ENCODE assay signal across 19 cellular contexts in the genomic region with DNA sequence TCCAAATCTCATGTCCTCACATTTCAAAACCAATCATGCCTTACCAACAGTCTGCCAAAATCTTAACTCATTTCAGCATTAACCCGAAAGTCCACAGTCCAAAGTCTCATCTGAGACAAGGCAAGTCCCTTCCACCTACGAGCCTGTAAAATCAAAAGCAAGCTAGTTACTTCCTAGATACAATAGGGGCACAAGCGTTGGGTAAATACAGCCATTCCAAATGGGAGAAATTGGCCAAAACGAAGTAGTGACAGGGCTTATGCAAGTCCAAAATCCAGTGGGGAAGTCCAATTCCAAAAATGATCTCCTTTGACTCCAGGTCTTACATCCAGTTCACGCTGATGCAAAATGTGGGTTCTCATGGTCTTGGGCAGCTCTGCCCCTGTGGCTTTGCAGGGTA. TPM values are rescaled to one million over a fixed set of nuclear protein-coding genes. Genes with fewer than 3 reads are reported as not detected.
"Had no signal": no experiment of that assay in that cellular context is flagged by ENCODE, and none has a peak within 500 bp of the region (broad histone marks: within the 10 kb centered on the region; RNA-seq: fewer than 3 reads in every experiment).

No MANE protein-coding gene starts in this region.

RNA-seq across cellular contexts. Expression of a gene that starts 54.5 kb away (rescaled TPM):
- total RNA-seq: activated naive CD4-positive, alpha-beta T cell treated with anti-CD3 and anti-CD28 coated beads for 36 hours; activated naive CD4-positive, alpha-beta T cell treated with anti-CD3 and anti-CD28 coated beads, Interleukin-2, amount 50 U/mL, for 72 hours; activated naive CD8-positive, alpha-beta T cell treated with anti-CD3 and anti-CD28 coated beads for 36 hours; activated naive CD8-positive, alpha-beta T cell treated with anti-CD3 and anti-CD28 coated beads, Interleukin-2, amount 10 ng/mL, durations not matched to agents 7 days and 5 days; activated T-cell treated with anti-CD3 and anti-CD28 coated beads, Interleukin-2, amount 50 U/mL, for 4 hours; activated T-cell treated with anti-CD3 and anti-CD28 coated beads, Interleukin-2, amount 50 U/mL, for 72 hours; activated T-helper 1 cell treated with anti-CD3 and anti-CD28 coated beads, Interleukin-12 subunit alpha, Interleukin-12 subunit beta, Interleukin-2, Interleukin-4 antibody, amounts not matched to agents 30 ng/mL and 10 ng/mL and 1 ng/mL, durations not matched to agents 14 hours and 24 hours and 36 hours; activated T-helper 17 cell treated with anti-CD3 and anti-CD28 coated beads, Interleukin-2, amount 50 U/mL, for 72 hours; activated T-helper 2 cell treated with anti-CD3 and anti-CD28 coated beads, Interferon-gamma antibody, Interleukin-2, Interleukin-4, amounts not matched to agents 10 μg/mL and 5 μg/mL and 100 μg/mL, durations not matched to agents 14 hours and 24 hours and 36 hours; adrenal gland; aorta; ascending aorta; astrocyte; body of pancreas; breast epithelium; bronchial epithelial cell; cardiac muscle cell; cardiac septum had no signal
- polyA plus RNA-seq: adipose tissue, adrenal gland, aorta, cardiac muscle cell had no signal
